Comparison of ENCODE assay signal across 1 cellular context in the genomic region with DNA sequence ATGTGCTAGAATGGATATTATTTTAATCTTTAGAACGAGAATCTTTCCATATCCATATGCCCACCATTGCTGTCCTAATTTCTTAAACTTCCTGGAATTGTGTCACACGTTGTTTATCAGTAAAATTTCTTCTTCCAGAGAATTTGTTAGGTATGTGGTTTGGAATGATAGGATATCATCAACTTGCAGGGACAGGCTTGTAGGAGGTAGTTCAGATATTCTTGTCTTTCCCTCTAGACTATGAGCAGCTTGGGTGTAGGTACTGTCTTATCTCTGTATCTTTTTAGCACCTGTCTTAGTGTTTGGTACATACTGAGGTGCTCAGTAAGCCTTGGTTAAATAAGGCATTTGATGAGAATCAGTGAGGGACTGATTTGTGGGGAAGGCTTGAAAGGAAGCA.
TF ChIP-seq lines count a peak whose summit lies in the region.

No MANE protein-coding gene starts in this region.

TF ChIP-seq in A549, 52 proteins besides CTCF, POLR2A, EP300 and RAD21:
- TF ChIP-seq ZFP36 (IDR thresholded peaks at IDR 0.05; ENCODE audit: borderline replicate concordance, partially characterized antibody): no peak
- no peak for TF ChIP-seq PHF8 (IDR thresholded peaks at IDR 0.05; ENCODE audit: borderline replicate concordance, low read depth)
- no peak for TF ChIP-seq ESRRA (IDR thresholded peaks at IDR 0.05; ENCODE audit: borderline replicate concordance, low read length)
- TF ChIP-seq MYC (IDR thresholded peaks at IDR 0.05; ENCODE audit: borderline replicate concordance, low read length): no peak
- TF ChIP-seq FOSB (CRISPR knock-in tag; IDR thresholded peaks at IDR 0.05): no peak
- TF ChIP-seq, protein P1, sequence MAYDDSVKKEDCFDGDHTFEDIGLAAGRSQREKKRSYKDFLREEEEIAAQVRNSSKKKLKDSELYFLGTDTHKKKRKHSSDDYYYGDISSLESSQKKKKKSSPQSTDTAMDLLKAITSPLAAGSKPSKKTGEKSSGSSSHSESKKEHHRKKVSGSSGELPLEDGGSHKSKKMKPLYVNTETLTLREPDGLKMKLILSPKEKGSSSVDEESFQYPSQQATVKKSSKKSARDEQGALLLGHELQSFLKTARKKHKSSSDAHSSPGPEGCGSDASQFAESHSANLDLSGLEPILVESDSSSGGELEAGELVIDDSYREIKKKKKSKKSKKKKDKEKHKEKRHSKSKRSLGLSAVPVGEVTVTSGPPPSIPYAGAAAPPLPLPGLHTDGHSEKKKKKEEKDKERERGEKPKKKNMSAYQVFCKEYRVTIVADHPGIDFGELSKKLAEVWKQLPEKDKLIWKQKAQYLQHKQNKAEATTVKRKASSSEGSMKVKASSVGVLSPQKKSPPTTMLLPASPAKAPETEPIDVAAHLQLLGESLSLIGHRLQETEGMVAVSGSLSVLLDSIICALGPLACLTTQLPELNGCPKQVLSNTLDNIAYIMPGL (CRISPR knock-in tag; IDR thresholded peaks at IDR 0.05; ENCODE audit: borderline replicate concordance): no peak
